In the genomic region with DNA sequence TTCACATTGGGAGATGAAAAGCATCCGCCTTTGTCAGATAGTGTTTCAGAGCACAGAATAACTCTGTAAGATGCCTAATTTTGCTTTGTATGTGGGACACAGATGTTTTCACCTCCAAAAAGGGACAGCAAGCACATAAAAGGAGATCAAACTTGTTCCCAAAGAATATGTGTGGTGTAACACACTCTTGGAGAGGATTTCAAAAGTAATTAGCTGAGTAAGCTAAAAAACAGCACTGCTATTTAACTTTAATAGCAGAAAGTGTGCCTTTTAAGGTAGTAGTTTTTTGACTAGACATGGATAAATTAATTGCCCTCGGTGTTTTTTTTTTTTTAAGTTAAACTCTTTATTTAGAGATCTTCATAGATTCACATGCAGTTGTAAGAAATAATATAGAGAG, we compare ENCODE assay signal across 28 cellular contexts.
"Had no signal": no experiment of that assay in that cellular context is flagged by ENCODE, and none has a peak within 500 bp of the region (broad histone marks: within the 10 kb centered on the region; RNA-seq: fewer than 3 reads in every experiment).

No MANE protein-coding gene starts in this region.

- H3K4me1 ChIP-seq: ascending aorta had no signal

- H3K9me3 ChIP-seq: ascending aorta had no signal

- DNase-seq: activated CD4-positive, alpha-beta T cell treated with anti-CD3 and anti-CD28 coated beads, Interleukin-2, amount 10 ng/mL, durations not matched to agents 24 days and 14 days; activated CD4-positive, alpha-beta T cell treated with anti-CD3 and anti-CD28 coated beads, Interleukin-2, amount 50 U/mL, for 4 hours; activated CD8-positive, alpha-beta T cell treated with anti-CD3 and anti-CD28 coated beads, Interleukin-2, amount 10 ng/mL, durations not matched to agents 7 days and 5 days; activated gamma-delta T cell; activated naive CD4-positive, alpha-beta T cell treated with Interleukin-2 at 50 U/mL for 16 hours; activated naive CD8-positive, alpha-beta T cell treated with anti-CD3 and anti-CD28 coated beads, Interleukin-2, amount 10 ng/mL, durations not matched to agents 7 days and 5 days; activated T-cell treated with anti-CD3 and anti-CD28 coated beads, Interleukin-2, amount 50 U/mL, for 24 hours; amygdala; MM.1S; MV-4-11; NCI-H1092; NCI-H1436 treated with DMSO at 0.1 percent for 48 hours; NCI-H1694 treated with DMSO at 0.1 percent for 48 hours; NCI-H2029; NCI-H345; NCI-H526; NCI-H748 treated with DMSO at 0.1 percent for 48 hours; NK-92 treated with Interleukin-12 subunit alpha and Interleukin-12 subunit beta, amount 100 ng/mL, for 24 hours; PC-9; Right ventricle myocardium superior had no signal

- H3K27me3 Mint-ChIP-seq: activated CD4-positive, alpha-beta T cell treated with anti-CD3 and anti-CD28 coated beads, Interleukin-2, amount 10 ng/mL, durations not matched to agents 24 days and 14 days; activated naive CD4-positive, alpha-beta T cell treated with anti-CD3 and anti-CD28 coated beads, Interleukin-2, amount 50 U/mL, for 24 hours; activated naive CD8-positive, alpha-beta T cell treated with anti-CD3 and anti-CD28 coated beads, Interleukin-2, amount 10 ng/mL, durations not matched to agents 7 days and 5 days; activated T-cell treated with anti-CD3 and anti-CD28 coated beads, Interleukin-2, amount 50 U/mL, for 24 hours; central memory CD8-positive, alpha-beta T cell had no signal

- ATAC-seq: activated CD8-positive, alpha-beta T cell treated with anti-CD3 and anti-CD28 coated beads, Interleukin-2, amount 10 ng/mL, durations not matched to agents 7 days and 5 days had no signal

- H3K36me3 ChIP-seq: ascending aorta, cardiac muscle cell had no signal

- H3K27me3 ChIP-seq: ascending aorta, cardiac muscle cell had no signal

- H3K27ac ChIP-seq: ascending aorta, cardiac muscle cell, PC-9, RWPE1 had no signal

- H3K27ac Mint-ChIP-seq: activated CD4-positive, alpha-beta T cell treated with anti-CD3 and anti-CD28 coated beads, Interleukin-2, amount 10 ng/mL, durations not matched to agents 24 days and 14 days; activated CD8-positive, alpha-beta T cell treated with anti-CD3 and anti-CD28 coated beads, Interleukin-2, amount 10 ng/mL, durations not matched to agents 7 days and 5 days; activated naive CD4-positive, alpha-beta T cell treated with anti-CD3 and anti-CD28 coated beads, Interleukin-2, amount 50 U/mL, for 24 hours; activated naive CD8-positive, alpha-beta T cell treated with anti-CD3 and anti-CD28 coated beads, Interleukin-2, amount 10 ng/mL, durations not matched to agents 7 days and 5 days; activated T-cell treated with anti-CD3 and anti-CD28 coated beads, Interleukin-2, amount 50 U/mL, for 24 hours; activated T-helper 2 cell treated with anti-CD3 and anti-CD28 coated beads, Interferon-gamma antibody, Interleukin-2, Interleukin-4, amounts not matched to agents 10 μg/mL and 5 μg/mL and 100 μg/mL, durations not matched to agents 14 hours and 24 hours and 36 hours; T-helper 1 cell treated with Interleukin-12 subunit alpha and Interleukin-12 subunit beta and Interleukin-4 antibody, amounts not matched to agents 30 μg/mL and 1 μg/mL, for 36 hours; T-helper 2 cell treated with Interferon-gamma antibody and Interleukin-4, amounts not matched to agents 5 μg/mL and 100 μg/mL, for 36 hours had no signal

- H3K4me1 Mint-ChIP-seq: activated naive CD8-positive, alpha-beta T cell treated with anti-CD3 and anti-CD28 coated beads, Interleukin-2, amount 10 ng/mL, durations not matched to agents 7 days and 5 days; central memory CD8-positive, alpha-beta T cell had no signal

- H3K9me3 Mint-ChIP-seq: activated CD4-positive, alpha-beta T cell treated with anti-CD3 and anti-CD28 coated beads, Interleukin-2, amount 10 ng/mL, durations not matched to agents 24 days and 14 days; activated naive CD4-positive, alpha-beta T cell treated with anti-CD3 and anti-CD28 coated beads, Interleukin-2, amount 50 U/mL, for 24 hours; activated naive CD8-positive, alpha-beta T cell treated with anti-CD3 and anti-CD28 coated beads, Interleukin-2, amount 10 ng/mL, durations not matched to agents 7 days and 5 days; activated T-cell treated with anti-CD3 and anti-CD28 coated beads, Interleukin-2, amount 50 U/mL, for 24 hours; central memory CD8-positive, alpha-beta T cell; T-helper 1 cell treated with Interleukin-12 subunit alpha and Interleukin-12 subunit beta and Interleukin-4 antibody, amounts not matched to agents 30 μg/mL and 1 μg/mL, for 36 hours had no signal

- H3K4me3 ChIP-seq: ascending aorta, cardiac muscle cell, PC-9 had no signal

- H2AFZ ChIP-seq: PC-9 had no signal

- H3K4me3 Mint-ChIP-seq: activated CD4-positive, alpha-beta T cell treated with anti-CD3 and anti-CD28 coated beads, Interleukin-2, amount 10 ng/mL, durations not matched to agents 24 days and 14 days; activated CD8-positive, alpha-beta T cell treated with anti-CD3 and anti-CD28 coated beads, Interleukin-2, amount 10 ng/mL, durations not matched to agents 7 days and 5 days; activated naive CD4-positive, alpha-beta T cell treated with anti-CD3 and anti-CD28 coated beads, Interleukin-2, amount 50 U/mL, for 24 hours; activated naive CD8-positive, alpha-beta T cell treated with anti-CD3 and anti-CD28 coated beads, Interleukin-2, amount 10 ng/mL, durations not matched to agents 7 days and 5 days; activated T-cell treated with anti-CD3 and anti-CD28 coated beads, Interleukin-2, amount 50 U/mL, for 24 hours; central memory CD8-positive, alpha-beta T cell; T-helper 1 cell treated with Interleukin-12 subunit alpha and Interleukin-12 subunit beta and Interleukin-4 antibody, amounts not matched to agents 30 μg/mL and 1 μg/mL, for 36 hours; T-helper 2 cell treated with Interferon-gamma antibody and Interleukin-4, amounts not matched to agents 5 μg/mL and 100 μg/mL, for 36 hours had no signal

- H3K4me2 ChIP-seq: PC-9 had no signal
